1 cellular context compared by ENCODE assay signal in the genomic region with DNA sequence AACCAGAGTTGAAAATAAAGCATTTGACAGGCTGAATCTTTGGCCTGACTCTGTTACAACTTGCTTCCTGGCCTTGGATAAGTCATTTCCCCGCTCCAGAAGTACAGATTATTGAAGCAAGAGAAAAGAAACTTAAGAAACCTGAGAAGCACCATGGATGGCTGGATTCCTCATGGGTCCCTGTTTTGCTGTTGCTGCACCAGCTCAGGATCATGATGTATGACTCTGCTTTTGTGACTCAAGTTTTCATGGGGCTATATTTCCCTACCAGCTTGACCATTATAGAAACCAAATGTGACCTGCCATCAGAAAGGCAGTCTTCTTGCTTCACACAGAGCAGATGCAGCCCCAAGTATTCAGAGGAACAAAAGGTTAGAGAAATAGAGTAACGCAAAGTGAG.
TF ChIP-seq lines count a peak whose summit lies in the region.

No MANE protein-coding gene starts in this region.

TF ChIP-seq in SK-N-SH treated with all-trans-retinoic acid at 6 μM for 48 hours, 23 proteins besides CTCF, POLR2A, EP300 and RAD21 (continued from another document):
- TF ChIP-seq, protein P1, sequence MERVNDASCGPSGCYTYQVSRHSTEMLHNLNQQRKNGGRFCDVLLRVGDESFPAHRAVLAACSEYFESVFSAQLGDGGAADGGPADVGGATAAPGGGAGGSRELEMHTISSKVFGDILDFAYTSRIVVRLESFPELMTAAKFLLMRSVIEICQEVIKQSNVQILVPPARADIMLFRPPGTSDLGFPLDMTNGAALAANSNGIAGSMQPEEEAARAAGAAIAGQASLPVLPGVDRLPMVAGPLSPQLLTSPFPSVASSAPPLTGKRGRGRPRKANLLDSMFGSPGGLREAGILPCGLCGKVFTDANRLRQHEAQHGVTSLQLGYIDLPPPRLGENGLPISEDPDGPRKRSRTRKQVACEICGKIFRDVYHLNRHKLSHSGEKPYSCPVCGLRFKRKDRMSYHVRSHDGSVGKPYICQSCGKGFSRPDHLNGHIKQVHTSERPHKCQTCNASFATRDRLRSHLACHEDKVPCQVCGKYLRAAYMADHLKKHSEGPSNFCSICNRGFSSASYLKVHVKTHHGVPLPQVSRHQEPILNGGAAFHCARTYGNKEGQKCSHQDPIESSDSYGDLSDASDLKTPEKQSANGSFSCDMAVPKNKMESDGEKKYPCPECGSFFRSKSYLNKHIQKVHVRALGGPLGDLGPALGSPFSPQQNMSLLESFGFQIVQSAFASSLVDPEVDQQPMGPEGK (CRISPR knock-in tag; IDR thresholded peaks at IDR 0.05; ENCODE audit: borderline replicate concordance), result no peak
- no peak for TF ChIP-seq ZC3H10 (CRISPR knock-in tag; IDR thresholded peaks at IDR 0.05)
- no peak for TF ChIP-seq RARB (CRISPR knock-in tag; IDR thresholded peaks at IDR 0.05)
- TF ChIP-seq ESRRG (CRISPR knock-in tag; IDR thresholded peaks at IDR 0.05), result no peak
- TF ChIP-seq, protein P2, sequence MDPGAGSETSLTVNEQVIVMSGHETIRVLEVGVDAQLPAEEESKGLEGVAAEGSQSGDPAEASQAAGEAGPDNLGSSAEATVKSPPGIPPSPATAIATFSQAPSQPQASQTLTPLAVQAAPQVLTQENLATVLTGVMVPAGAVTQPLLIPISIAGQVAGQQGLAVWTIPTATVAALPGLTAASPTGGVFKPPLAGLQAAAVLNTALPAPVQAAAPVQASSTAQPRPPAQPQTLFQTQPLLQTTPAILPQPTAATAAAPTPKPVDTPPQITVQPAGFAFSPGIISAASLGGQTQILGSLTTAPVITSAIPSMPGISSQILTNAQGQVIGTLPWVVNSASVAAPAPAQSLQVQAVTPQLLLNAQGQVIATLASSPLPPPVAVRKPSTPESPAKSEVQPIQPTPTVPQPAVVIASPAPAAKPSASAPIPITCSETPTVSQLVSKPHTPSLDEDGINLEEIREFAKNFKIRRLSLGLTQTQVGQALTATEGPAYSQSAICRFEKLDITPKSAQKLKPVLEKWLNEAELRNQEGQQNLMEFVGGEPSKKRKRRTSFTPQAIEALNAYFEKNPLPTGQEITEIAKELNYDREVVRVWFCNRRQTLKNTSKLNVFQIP (CRISPR knock-in tag; IDR thresholded peaks at IDR 0.05; ENCODE audit: borderline replicate concordance, low read depth), result no peak
- no peak for TF ChIP-seq ZNF565 (CRISPR knock-in tag; conservative IDR thresholded peaks at IDR 0.05; ENCODE audit: low read depth)
- TF ChIP-seq ISL1 (CRISPR knock-in tag; IDR thresholded peaks at IDR 0.05), result no peak
- no peak for TF ChIP-seq ZNF8 (CRISPR knock-in tag; IDR thresholded peaks at IDR 0.05)
- no peak for TF ChIP-seq ZFP30 (CRISPR knock-in tag; IDR thresholded peaks at IDR 0.05)
